ENCODE assay signal across 8 cellular contexts in genomic region chr6:69584913-69585729, GRCh38.
DNase-seq lines count a peak whose midpoint lies in the region; ATAC-seq and TF ChIP-seq lines count a peak whose summit lies in the region.

No MANE protein-coding gene starts in this region.

- POLR2A ChIA-PET in SK-N-SH (lab: Yijun Ruan, JAX) = interaction anchor here (0.5 to 1.0 kb wide), 2 partner anchors 16 to 136 kb away, joined by 3 read pairs; no protein-coding TSS in a partner anchor

- H3K9me2 ChIP-seq in SK-N-SH (no peaks in the 10 kb centered on the region), Karpas-422 (replicated peaks; ENCODE audit: insufficient read depth, low read length) (no peaks in the 10 kb centered on the region)

- H3F3A ChIP-seq in SK-N-SH (replicated peaks; ENCODE audit: insufficient read depth) = no peaks in the 10 kb centered on the region

- ATAC-seq in GM18870 (IDR thresholded peaks at IDR 0.05; ENCODE audit: unreplicated experiment) (peak; percentile 90), HG03064 (IDR thresholded peaks at IDR 0.05; ENCODE audit: low read depth, unreplicated experiment) (peak; percentile 83)

- TF ChIP-seq RAD21 in SK-N-SH (IDR thresholded peaks at IDR 0.05; ENCODE audit: low read length) = peak; percentile 36

- no peaks in the 10 kb centered on the region for H3K27me3 ChIP-seq in SK-N-SH (ENCODE audit: insufficient read depth)
- H3K27me3 ChIP-seq in neuron (ENCODE audit: insufficient read depth, low read length) = no peaks in the 10 kb centered on the region
- no peaks in the 10 kb centered on the region for H3K27me3 ChIP-seq in Karpas-422 (ENCODE audit: low read length)

- peak; percentile 65 to 99 for TF ChIP-seq EP300 in SK-N-SH (IDR thresholded peaks at IDR 0.05; ENCODE audit: borderline replicate concordance in 1 of 2, low read depth in 1 of 2, low read length in 1 of 2)

- H4K20me1 ChIP-seq in SK-N-SH (ENCODE audit: insufficient read depth) (no peaks in the 10 kb centered on the region), Karpas-422 (ENCODE audit: insufficient read depth, low read depth, low read length) (no peaks in the 10 kb centered on the region)

- H3K36me3 ChIP-seq in SK-N-SH (replicated peaks in 1 of 2; ENCODE audit: control insufficient read depth in 1 of 2, insufficient read depth in 2 of 2, low read length in 1 of 2) (no peaks in the 10 kb centered on the region), neuron (ENCODE audit: insufficient read depth, low read length) (no peaks in the 10 kb centered on the region), Karpas-422 (ENCODE audit: insufficient read depth, low read length) (no peaks in the 10 kb centered on the region)

- 0 out of 2 replicates have a peak overlapping the region, but pooled peaks have one; percentile 27 for H2AFZ ChIP-seq in SK-N-SH (ENCODE audit: low read depth)
- peak overlapping the region; percentile 75 for H2AFZ ChIP-seq in neuron (ENCODE audit: low read depth, low read length)
- no peak overlapping the region for H2AFZ ChIP-seq in Karpas-422 (ENCODE audit: low read length)

- WGBS in SK-N-SH (ENCODE audit: low lambda C conversion rate) = 8% methylated on average over 9 of the region's 9 CpGs

- DNase-seq in Ammon's horn (ENCODE audit: low spot score) (peak; percentile 4), SK-N-SH (peak; percentile 77), HCEC 1CT (no peak), Karpas-422 (no peak), 8988T (no peak)

- H3K9me3 ChIP-seq in SK-N-SH (no peaks in the 10 kb centered on the region), neuron (ENCODE audit: low read length) (no peaks in the 10 kb centered on the region), Karpas-422 (ENCODE audit: low read length) (no peaks in the 10 kb centered on the region)

- no peak overlapping the region for H3K9ac ChIP-seq in SK-N-SH
- no peak overlapping the region for H3K9ac ChIP-seq in Karpas-422 (ENCODE audit: low read length)

- no peak for TF ChIP-seq CTCF in SK-N-SH (IDR thresholded peaks at IDR 0.05)

- H3K4me3 ChIP-seq in SK-N-SH (ENCODE audit: low read depth in 2 of 2, low read length in 1 of 2) (peak overlapping the region in 1 of 2 experiments; percentile 17; a peak in 1 of 4 replicates), neuron (ENCODE audit: low read length) (peak overlapping the region; percentile 35), Karpas-422 (ENCODE audit: low read length) (no peak overlapping the region)

- H3K79me2 ChIP-seq in SK-N-SH (ENCODE audit: insufficient read depth) (no peaks in the 10 kb centered on the region), Karpas-422 (ENCODE audit: low read length) (no peaks in the 10 kb centered on the region)

- H3K4me2 ChIP-seq in SK-N-SH (0 out of 2 replicates have a peak overlapping the region, but pooled peaks have one; percentile 14), Karpas-422 (ENCODE audit: low read depth, low read length, poor library complexity, severe bottlenecking) (no peak overlapping the region)

- peaks cover 0 to 18% of the 10 kb centered on the region in 2 experiments; a peak in 2 of 4 replicates for H3K4me1 ChIP-seq in SK-N-SH (ENCODE audit: control insufficient read depth in 1 of 2, insufficient read depth in 2 of 2, low read depth in 1 of 2, low read length in 1 of 2)
- H3K4me1 ChIP-seq in neuron (ENCODE audit: insufficient read depth, low read length) = peaks cover 17% of the 10 kb centered on the region
- H3K4me1 ChIP-seq in Karpas-422 (ENCODE audit: low read length) = no peaks in the 10 kb centered on the region

- H3K27ac ChIP-seq in SK-N-SH (ENCODE audit: low read depth in 2 of 2, low read length in 1 of 2) (peak overlapping the region; percentile 25 to 96), Karpas-422 (ENCODE audit: low read length) (no peak overlapping the region)

- CTCF ChIA-PET in SK-N-SH (lab: Yijun Ruan, JAX) = interaction anchor here (1.1 to 1.8 kb wide), 4 partner anchors 14 to 610 kb away, joined by 3 to 6 read pairs (median 4); no protein-coding TSS in a partner anchor

TF ChIP-seq in SK-N-SH, 30 proteins besides CTCF, POLR2A, EP300 and RAD21 (continues in another document):
- TF ChIP-seq MAX (IDR thresholded peaks at IDR 0.05; ENCODE audit: low read depth) = no peak
- TF ChIP-seq REST (IDR thresholded peaks at IDR 0.05; ENCODE audit: low read depth, low read length) = no peak
- TF ChIP-seq SMC3 (IDR thresholded peaks at IDR 0.05; ENCODE audit: low read depth, low read length) = peak; percentile 1; the same call in 1 of the 2 replicates
- TF ChIP-seq CHD2 (IDR thresholded peaks at IDR 0.05; ENCODE audit: low read length, partially characterized antibody) = peak; percentile 88
- TF ChIP-seq USF2 (IDR thresholded peaks at IDR 0.05; ENCODE audit: borderline replicate concordance, low read depth, low read length) = no peak
- TF ChIP-seq GABPA (IDR thresholded peaks at IDR 0.05; ENCODE audit: low read depth) = no peak
- no peak for TF ChIP-seq ZBTB33 (IDR thresholded peaks at IDR 0.05; ENCODE audit: borderline replicate concordance, low read depth)
- TF ChIP-seq EZH2phosphoT487 (IDR thresholded peaks at IDR 0.05; ENCODE audit: borderline replicate concordance, low read depth) = no peak
- peak; percentile 84; the same call in 1 of the 2 replicates for TF ChIP-seq FOXJ3 (CRISPR knock-in tag; IDR thresholded peaks at IDR 0.05)
- TF ChIP-seq RFX5 (IDR thresholded peaks at IDR 0.05; ENCODE audit: low read length) = no peak
- TF ChIP-seq RCOR1 (IDR thresholded peaks at IDR 0.05; ENCODE audit: low read length) = peak; percentile 93
- TF ChIP-seq POLR2AphosphoS5 (IDR thresholded peaks at IDR 0.05; ENCODE audit: low read depth, low read length) = peak; percentile 92
- TF ChIP-seq MXI1 (IDR thresholded peaks at IDR 0.05; ENCODE audit: low read depth, low read length) = 0 out of 2 replicates have a peak, but pooled peaks have one; percentile 4
- TF ChIP-seq USF1 (IDR thresholded peaks at IDR 0.05; ENCODE audit: borderline replicate concordance, low read depth) = no peak
- TF ChIP-seq YY1 (IDR thresholded peaks at IDR 0.05; ENCODE audit: low read depth) = no peak
- TF ChIP-seq FOSL2 (IDR thresholded peaks at IDR 0.05; ENCODE audit: borderline replicate concordance, low read depth) = no peak
- peak; percentile 96 for TF ChIP-seq TCF12 (IDR thresholded peaks at IDR 0.05)
- peak; percentile 64; the same call in 1 of the 2 replicates for TF ChIP-seq MEF2A (IDR thresholded peaks at IDR 0.05; ENCODE audit: borderline replicate concordance, low read depth)

Comparison
In these comparisons a context has a peak if more than half of its experiments do, and no peak if none do; other contexts are left out.
1. DNase-seq: peak in Ammon's horn (single experiment) and SK-N-SH (single experiment); none in HCEC 1CT (single experiment), Karpas-422 (single experiment) and 8988T (single experiment).